Comparison of ENCODE assay signal across 8 cellular contexts in genomic region chr2:74002515-74003391, GRCh38. TPM values are rescaled to one million over a fixed set of nuclear protein-coding genes. Genes with fewer than 3 reads are reported as not detected.
DNase-seq lines count a peak whose midpoint lies in the region; ATAC-seq and TF ChIP-seq lines count a peak whose summit lies in the region.

No MANE protein-coding gene starts in this region.

- peaks cover 4% of the 10 kb centered on the region for H3K27me3 Mint-ChIP-seq in activated CD8-positive, alpha-beta memory T cell treated with anti-CD3 and anti-CD28 coated beads, Interleukin-2, amount 10 ng/mL, durations not matched to agents 7 days and 5 days

- no peaks in the 10 kb centered on the region for H3K27me3 ChIP-seq in mononuclear cell (ENCODE audit: insufficient read depth, low read length)

- H3K9me3 Mint-ChIP-seq in activated CD8-positive, alpha-beta memory T cell treated with anti-CD3 and anti-CD28 coated beads, Interleukin-2, amount 10 ng/mL, durations not matched to agents 7 days and 5 days (ENCODE audit: low read depth) = no peaks in the 10 kb centered on the region

- peak; percentile 92 for DNase-seq in AG08395 (ENCODE audit: low spot score)
- DNase-seq in NCI-H524 treated with DMSO at 0.1 percent for 48 hours (lab: John Stamatoyannopoulos, UW) = peak; percentile 27
- DNase-seq in activated CD8-positive, alpha-beta memory T cell treated with anti-CD3 and anti-CD28 coated beads, Interleukin-2, amount 10 ng/mL, durations not matched to agents 7 days and 5 days = peak; percentile 81
- peak; percentile 88 for DNase-seq in epithelial cell of esophagus (ENCODE audit: low read depth)
- peak; percentile 48 to 54 for DNase-seq in stimulated activated CD8-positive, alpha-beta memory T cell treated with anti-CD3 and anti-CD28 coated beads, Interleukin-4, amount 100 ng/mL, for 1 hour (ENCODE audit: low read depth in 2 of 2, low spot score in 1 of 2)

- H3K4me1 Mint-ChIP-seq in activated CD8-positive, alpha-beta memory T cell treated with anti-CD3 and anti-CD28 coated beads, Interleukin-2, amount 10 ng/mL, durations not matched to agents 7 days and 5 days = peaks cover 19% of the 10 kb centered on the region

- CTCF ChIA-PET in activated CD8-positive, alpha-beta memory T cell treated with anti-CD3 and anti-CD28 coated beads, Interleukin-2, amount 10 ng/mL, durations not matched to agents 7 days and 5 days (lab: Charles Lee) = interaction anchor here (0.5 to 2.5 kb wide), 12 partner anchors 9 to 241 kb away, joined by 3 to 10 read pairs (median 3); partner anchors contain the start of gene STAMBP

- H3K4me3 ChIP-seq in epithelial cell of esophagus (ENCODE audit: low read length) = peak overlapping the region; percentile 53
- peak overlapping the region; percentile 35 for H3K4me3 ChIP-seq in mononuclear cell (ENCODE audit: low read length)

- H3K4me3 Mint-ChIP-seq in activated CD8-positive, alpha-beta memory T cell treated with anti-CD3 and anti-CD28 coated beads, Interleukin-2, amount 10 ng/mL, durations not matched to agents 7 days and 5 days = peak overlapping the region; percentile 72

- no peak for TF ChIP-seq CTCF in epithelial cell of esophagus (IDR thresholded peaks at IDR 0.05; ENCODE audit: insufficient read depth, low read depth, low read length, missing control alignments)

- ATAC-seq in GM19025 (IDR thresholded peaks at IDR 0.05; ENCODE audit: low read depth, unreplicated experiment) (peak; percentile 96), HG03196 (IDR thresholded peaks at IDR 0.05; ENCODE audit: unreplicated experiment) (peak; percentile 70)
- ATAC-seq in activated CD8-positive, alpha-beta memory T cell treated with anti-CD3 and anti-CD28 coated beads, Interleukin-2, amount 10 ng/mL, durations not matched to agents 7 days and 5 days = peak; percentile 99

- no peak overlapping the region for H3K27ac Mint-ChIP-seq in activated CD8-positive, alpha-beta memory T cell treated with anti-CD3 and anti-CD28 coated beads, Interleukin-2, amount 10 ng/mL, durations not matched to agents 7 days and 5 days

- peaks cover 52% of the 10 kb centered on the region for H3K4me1 ChIP-seq in mononuclear cell (ENCODE audit: insufficient read depth, low read length)

- H3K9me3 ChIP-seq in mononuclear cell (ENCODE audit: low read depth, low read length) = no peaks in the 10 kb centered on the region

- H3K36me3 Mint-ChIP-seq in activated CD8-positive, alpha-beta memory T cell treated with anti-CD3 and anti-CD28 coated beads, Interleukin-2, amount 10 ng/mL, durations not matched to agents 7 days and 5 days = peaks cover 2% of the 10 kb centered on the region

RNA-seq across cellular contexts. Expression of gene TET3, which starts 18.0 kb away (rescaled TPM):
- total RNA-seq in activated CD8-positive, alpha-beta memory T cell treated with anti-CD3 and anti-CD28 coated beads, Interleukin-2, amount 10 ng/mL, durations not matched to agents 7 days and 5 days = 10 to 100 TPM; 12.7 to 13.7 TPM
- total RNA-seq in mononuclear cell = 21.0 TPM

Comparison
In these comparisons a context has a peak if more than half of its experiments do, and no peak if none do; other contexts are left out.
1. Peak in every context shown above with its lines: DNase-seq, ATAC-seq and H3K4me3 ChIP-seq.
2. DNase-seq: peak in every context shown above with its lines; median percentile 92 in AG08395; 88 in epithelial cell of esophagus; 81 in activated CD8-positive, alpha-beta memory T cell treated with anti-CD3 and anti-CD28 coated beads, Interleukin-2, amount 10 ng/mL, durations not matched to agents 7 days and 5 days; 51 in stimulated activated CD8-positive, alpha-beta memory T cell treated with anti-CD3 and anti-CD28 coated beads, Interleukin-4, amount 100 ng/mL, for 1 hour; 27 in NCI-H524 treated with DMSO at 0.1 percent for 48 hours.